ENCODE assay signal across 8 cellular contexts in the genomic region with DNA sequence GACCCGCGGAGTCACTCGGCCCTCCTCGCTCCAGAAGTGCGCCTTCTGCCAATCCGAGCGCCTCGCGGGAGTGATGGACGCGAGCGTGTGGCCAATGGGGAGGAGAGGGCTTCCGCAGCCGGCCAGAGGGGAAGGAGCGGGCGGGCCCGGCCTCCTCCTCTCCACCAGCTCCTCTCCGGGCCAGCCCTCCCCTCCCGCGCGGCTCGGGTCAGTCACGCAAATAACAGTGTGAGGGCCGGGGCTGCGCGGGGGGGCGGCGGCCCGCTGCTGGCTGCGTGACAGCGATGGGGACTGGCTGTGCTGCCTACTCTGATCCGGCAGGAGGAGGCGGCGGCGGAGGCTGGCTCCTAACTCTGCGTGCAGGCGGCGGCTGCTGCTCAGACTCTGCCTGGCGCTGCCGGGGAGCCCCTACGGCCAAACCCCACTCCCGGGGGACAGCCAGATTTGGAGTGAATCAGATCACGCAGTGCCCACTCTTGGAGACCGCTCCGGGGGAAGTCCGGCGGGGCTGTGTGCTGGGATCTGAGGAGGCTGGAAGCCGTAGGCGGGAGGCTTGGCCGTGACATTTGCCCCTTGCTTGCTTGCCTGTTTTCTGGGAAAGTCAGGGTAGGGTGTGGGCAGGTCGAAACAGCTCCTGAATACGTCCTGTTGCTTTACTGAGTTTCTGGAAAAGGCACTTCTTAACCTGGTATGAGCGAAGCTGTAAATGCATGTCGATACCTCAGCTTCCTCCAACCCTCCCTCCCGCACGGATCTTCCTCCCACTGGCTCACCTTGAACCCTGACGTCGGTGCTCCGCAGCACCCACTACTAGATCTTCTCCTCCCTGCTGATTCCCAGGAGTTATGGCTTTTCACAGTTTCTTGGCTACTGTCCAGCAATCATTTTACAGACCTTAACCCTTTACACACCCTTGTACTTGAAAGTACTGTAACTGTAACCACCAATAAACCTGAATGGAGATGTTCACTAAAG.
DNase-seq lines count a peak whose midpoint lies in the region; ATAC-seq and TF ChIP-seq lines count a peak whose summit lies in the region.

No MANE protein-coding gene starts in this region.

- ATAC-seq in HG02571 (IDR thresholded peaks at IDR 0.05; ENCODE audit: unreplicated experiment), result peak; percentile 79
- peak; percentile 3 for ATAC-seq in lung (ENCODE audit: insufficient read depth, low FRiP score)

- H3K4me1 ChIP-seq in ectodermal cell (ENCODE audit: control insufficient read depth, insufficient read depth, low read length), result peaks cover 5% of the 10 kb centered on the region
- peaks cover 0 to 2% of the 10 kb centered on the region in 2 donors for H3K4me1 ChIP-seq in lung (ENCODE audit: control insufficient read depth in 2 of 2, insufficient read depth in 2 of 2, low read length in 2 of 2)

- TF ChIP-seq CTCF in AG04450 (IDR thresholded peaks at IDR 0.05; ENCODE audit: low read depth, low read length) (peak; percentile 56), GM12875 (IDR thresholded peaks at IDR 0.05; ENCODE audit: borderline replicate concordance, insufficient read depth, low read depth, low read length) (peak; percentile 24), lung (IDR thresholded peaks at IDR 0.05; ENCODE audit: control extremely low read depth, extremely low read depth) (no peak)

- H3K27me3 ChIP-seq in AG04450 (ENCODE audit: control insufficient read depth, insufficient read depth, low read length), result no peaks in the 10 kb centered on the region
- peaks cover 19% of the 10 kb centered on the region for H3K27me3 ChIP-seq in ectodermal cell (ENCODE audit: control insufficient read depth, insufficient read depth, low read length, poor library complexity, severe bottlenecking)
- no peaks in the 10 kb centered on the region for H3K27me3 ChIP-seq in lung (ENCODE audit: control insufficient read depth, insufficient read depth)

- H3K27ac ChIP-seq in AG04450 (ENCODE audit: low read depth, low read length) (peak overlapping the region; percentile 85), ectodermal cell (ENCODE audit: insufficient read depth, low read depth, low read length, poor library complexity, severe bottlenecking) (no peak overlapping the region), lung (ENCODE audit: low read depth in 1 of 2, low read length in 1 of 2) (peak overlapping the region; percentile 95 to 100), temporal lobe (ENCODE audit: low read depth, low read length) (peak overlapping the region; percentile 99)

- H3K4me3 ChIP-seq in AG04450 (ENCODE audit: low read depth, low read length) (peak overlapping the region; percentile 78), GM12875 (ENCODE audit: low read depth, low read length) (peak overlapping the region; percentile 77), ectodermal cell (ENCODE audit: insufficient read depth, low read depth, low read length) (peak overlapping the region; percentile 62), lung (peak overlapping the region; percentile 74)

- POLR2A ChIA-PET in AG04450 (lab: Yijun Ruan, JAX), result interaction anchor here (0.6 to 3.9 kb wide), 22 partner anchors 10 to 733 kb away, joined by 3 to 106 read pairs (median 4); partner anchors contain the start of gene SERTAD2

- whole genome bisulfite sequencing in ectodermal cell, 2 experiments, result 1% methylated on average over 59 of the region's 59 CpGs
- 1 to 2% methylated on average over 48 to 59 of the region's 59 CpGs for WGBS in lung, 2 donors

- H3K36me3 ChIP-seq in ectodermal cell (ENCODE audit: control insufficient read depth, insufficient read depth, low read length), result no peaks in the 10 kb centered on the region
- H3K36me3 ChIP-seq in lung (ENCODE audit: control insufficient read depth in 2 of 2, insufficient read depth in 2 of 2, low read length in 2 of 2), result no peaks in the 10 kb centered on the region

- DNase-seq in AG04450 (ENCODE audit: low read depth, low spot score) (peak; percentile 99), NCI-H1048 (lab: John Stamatoyannopoulos, UW) (peak; percentile 23), T-helper 2 cell (peak in 3 of 5 experiments; percentile 19 to 93 (median 58)), lung (ENCODE audit: low spot score) (peak; percentile 99)

- H3K9me3 ChIP-seq in AG04450 (ENCODE audit: control insufficient read depth, insufficient read depth, low read length) (no peaks in the 10 kb centered on the region), ectodermal cell (ENCODE audit: control insufficient read depth, low read length) (no peaks in the 10 kb centered on the region), lung (ENCODE audit: control insufficient read depth in 2 of 2, insufficient read depth in 1 of 2, low read length in 1 of 2) (peaks cover 0 to 3% of the 10 kb centered on the region in 2 donors)

- CTCF ChIA-PET in AG04450 (lab: Charles Lee), result interaction anchor here (0.5 to 2.4 kb wide), 24 partner anchors 10 to 1796 kb away, joined by 3 to 15 read pairs (median 4); partner anchors contain the start of gene SERTAD2

Comparison
In these comparisons a context has a peak if more than half of its experiments do, and no peak if none do; other contexts are left out.
1. DNase-seq: peak in every context shown above with its lines; median percentile 99 in AG04450; 99 in lung; 58 in T-helper 2 cell; 23 in NCI-H1048.